ENCODE assay signal across 8 cellular contexts in genomic region chr10:17206210-17206709, GRCh38. TPM values are rescaled to one million over a fixed set of nuclear protein-coding genes. Genes with fewer than 3 reads are reported as not detected.
DNase-seq lines count a peak whose midpoint lies in the region; ATAC-seq, FAIRE-seq and TF ChIP-seq lines count a peak whose summit lies in the region.

No MANE protein-coding gene starts in this region.

- H3K9me3 ChIP-seq in SJSA1 (replicated peaks) (no peaks in the 10 kb centered on the region), left lung (no peaks in the 10 kb centered on the region), MM.1S (replicated peaks; ENCODE audit: insufficient read depth, low read length) (no peaks in the 10 kb centered on the region)

- no peak overlapping the region for H2AFZ ChIP-seq in MM.1S (ENCODE audit: low read length)

- H3K9ac ChIP-seq in MM.1S (ENCODE audit: low read length), result no peak overlapping the region

- no peak for FAIRE-seq in frontal cortex (lab: Jason Lieb, UNC)

- DNase-seq in GDM1 (lab: John Stamatoyannopoulos, UW) (peak; percentile 42), SJSA1 (ENCODE audit: low read depth in 1 of 2, low spot score in 2 of 2) (peak in 1 of 2 experiments; percentile 55), choroid plexus epithelial cell (ENCODE audit: low read depth) (peak; percentile 56), left lung (no peak), MM.1S (no peak), frontal cortex (ENCODE audit: low spot score in 2 of 2) (no peak)
- DNase-seq in stimulated activated naive CD8-positive, alpha-beta T cell treated with anti-CD3 and anti-CD28 coated beads, Interleukin-15, Interleukin-2, amounts not matched to agents 100 U/mL and 50 U/mL, for 24 hours, result peak; percentile 31

- H3K4me3 ChIP-seq in SJSA1 (no peak overlapping the region), choroid plexus epithelial cell (ENCODE audit: low read depth, low read length) (no peak overlapping the region), left lung (no peak overlapping the region), MM.1S (ENCODE audit: low read length) (no peak overlapping the region)

- no peaks in the 10 kb centered on the region for H4K20me1 ChIP-seq in MM.1S (ENCODE audit: insufficient read depth, low read length)

- no peaks in the 10 kb centered on the region for H3K9me2 ChIP-seq in MM.1S (replicated peaks; ENCODE audit: insufficient read depth, low read length)

- H3F3A ChIP-seq in MM.1S (ENCODE audit: insufficient read depth, low read length), result no peaks in the 10 kb centered on the region

- H3K4me1 ChIP-seq in SJSA1 (replicated peaks) (peaks cover 46% of the 10 kb centered on the region), left lung (peaks cover 0 to 6% of the 10 kb centered on the region in 2 donors), MM.1S (ENCODE audit: low read length) (no peaks in the 10 kb centered on the region)

- no peak overlapping the region for H3K4me2 ChIP-seq in MM.1S (ENCODE audit: low read depth, low read length)

- peak overlapping the region; percentile 20 for H3K27ac ChIP-seq in SJSA1
- H3K27ac ChIP-seq in left lung, result peak overlapping the region in 1 of 2 donors; percentile 67
- H3K27ac ChIP-seq in MM.1S (ENCODE audit: low read length), result no peak overlapping the region

- ATAC-seq in HG02642 (IDR thresholded peaks at IDR 0.05; ENCODE audit: poor library complexity, unreplicated experiment) (peak; percentile 21), left lung (no peak)
- peak; percentile 90 for ATAC-seq in stimulated activated naive CD8-positive, alpha-beta T cell treated with anti-CD3 and anti-CD28 coated beads, Interleukin-15, Interleukin-2, amounts not matched to agents 100 U/mL and 50 U/mL, for 24 hours

- no peaks in the 10 kb centered on the region for H3K79me2 ChIP-seq in MM.1S (ENCODE audit: low read length)

- no peaks in the 10 kb centered on the region for H3K36me3 ChIP-seq in SJSA1
- no peaks in the 10 kb centered on the region for H3K36me3 ChIP-seq in left lung
- no peaks in the 10 kb centered on the region for H3K36me3 ChIP-seq in MM.1S (replicated peaks; ENCODE audit: insufficient read depth, low read length)

- no peaks in the 10 kb centered on the region for H3K27me3 ChIP-seq in SJSA1 (replicated peaks)
- H3K27me3 ChIP-seq in left lung, result no peaks in the 10 kb centered on the region
- no peaks in the 10 kb centered on the region for H3K27me3 ChIP-seq in MM.1S (replicated peaks; ENCODE audit: insufficient read depth, low read length)

- intact Hi-C loops in left lung (cut with DNase I), result loop anchor here in 1 of 2 donors (10.0 kb wide), 1 partner anchor 201 kb away; no protein-coding TSS in a partner anchor

- TF ChIP-seq CTCF in choroid plexus epithelial cell (conservative IDR thresholded peaks at IDR 0.05; ENCODE audit: low read depth, low read length) (no peak), left lung (IDR thresholded peaks at IDR 0.05) (no peak), MM.1S (IDR thresholded peaks at IDR 0.05; ENCODE audit: low read length) (no peak)

RNA-seq across cellular contexts. Expression of gene TRDMT1, which starts 4.8 kb away (rescaled TPM):
- 10.4 and 11.4 TPM in 2 replicates for total RNA-seq in SJSA1 (2014; rRNA removed; shearing (Covaris generic))
- total RNA-seq in left lung (10 to 100 TPM in 1 of 2 donors, 1 to 10 TPM in 1; 6.6 to 11.5 TPM), frontal cortex (28.1 TPM)

RNA-seq across cellular contexts. Expression of gene VIM, which starts 21.8 kb away (rescaled TPM):
- 7,646 and 7,733 TPM in 2 replicates for total RNA-seq in SJSA1 (2014; rRNA removed; shearing (Covaris generic))
- total RNA-seq in left lung, result 1,000 to 10,000 TPM; 1,589 to 1,774 TPM
- 191 TPM for total RNA-seq in frontal cortex

Comparison
In these comparisons a context has a peak if more than half of its experiments do, and no peak if none do; other contexts are left out.
1. DNase-seq: peak in GDM1 (single experiment), choroid plexus epithelial cell (single experiment) and stimulated activated naive CD8-positive, alpha-beta T cell treated with anti-CD3 and anti-CD28 coated beads, Interleukin-15, Interleukin-2, amounts not matched to agents 100 U/mL and 50 U/mL, for 24 hours (single experiment); none in left lung (0 of 2), MM.1S (single experiment) and frontal cortex (0 of 2).